In the genomic region with DNA sequence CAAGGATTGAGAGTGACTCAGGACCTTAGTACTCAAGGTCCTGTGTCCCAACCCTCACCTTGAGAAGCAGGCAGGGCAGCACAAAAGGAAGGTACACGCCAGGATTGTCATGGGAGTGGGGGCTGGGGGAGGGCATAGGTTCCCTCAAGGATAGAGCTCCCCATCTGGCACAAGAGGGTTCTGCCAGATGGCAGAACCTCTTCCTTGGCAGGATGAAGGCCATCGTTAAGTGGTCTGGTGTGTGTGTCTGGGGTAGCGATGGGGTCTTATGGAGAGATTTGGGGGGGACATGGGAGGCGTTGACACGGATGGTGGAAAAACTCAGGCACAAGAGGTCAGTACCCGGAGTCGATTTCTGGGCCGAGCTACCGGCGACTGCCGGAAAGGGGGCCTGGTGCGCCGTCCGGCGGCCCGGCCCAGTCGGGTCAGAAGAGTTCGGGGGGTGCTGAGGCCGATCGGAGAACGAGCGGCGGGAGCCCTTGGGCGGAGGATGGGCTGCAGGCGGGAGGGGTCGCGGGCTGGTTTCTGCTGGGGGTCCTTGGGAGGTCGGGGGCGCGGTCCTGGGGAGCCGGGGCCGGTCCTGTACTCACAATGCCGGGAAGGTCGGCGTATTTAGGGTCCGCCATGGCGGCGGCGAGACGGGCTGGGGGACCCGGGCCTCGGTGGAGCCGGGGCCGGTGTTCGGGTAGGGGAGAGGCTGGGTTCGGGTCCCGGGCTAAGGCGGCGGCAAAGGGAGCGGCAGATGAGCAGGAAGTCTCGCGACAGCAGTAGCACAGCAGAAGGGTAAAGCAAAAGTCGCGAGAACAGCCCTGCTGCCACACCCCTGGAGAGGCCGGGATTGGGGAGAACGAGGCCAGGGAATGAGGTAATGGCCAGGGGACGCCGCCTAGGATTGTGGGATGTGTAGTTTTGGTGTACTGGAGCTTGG, we compare ENCODE assay signal across 8 cellular contexts. TPM values are rescaled to one million over a fixed set of nuclear protein-coding genes. Genes with fewer than 3 reads are reported as not detected.
A peak's percentile ranks its signal among the peaks of the same experiment; 100 is the strongest.
DNase-seq lines count a peak whose midpoint lies in the region; ATAC-seq and TF ChIP-seq lines count a peak whose summit lies in the region.

Gene DCTN2, minus strand, starts transcription at position 755 of the 928 bp plus-strand sequence. Its CDS starts 129 bp downstream, at position 626.

- ATAC-seq in HG02610 (IDR thresholded peaks at IDR 0.05; ENCODE audit: unreplicated experiment) (peak; percentile 97), thoracic aorta (ENCODE audit: insufficient number of reproducible peaks, low FRiP score, low read depth) (peak; percentile 86)
- peak; percentile 98 to 99 for ATAC-seq in activated naive CD4-positive, alpha-beta T cell treated with anti-CD3 and anti-CD28 coated beads, Interleukin-2, amount 50 U/mL, for 72 hours

- H4K20me1 ChIP-seq in osteoblast (ENCODE audit: insufficient read depth, low read length): peaks cover 22% of the 10 kb centered on the region

- H2AFZ ChIP-seq in osteoblast (ENCODE audit: low read length): peak within 1 kb of the TSS; percentile 83

- H3K4me1 ChIP-seq in osteoblast (ENCODE audit: insufficient read depth, low read length) (peaks cover 20% of the 10 kb centered on the region), thoracic aorta (ENCODE audit: control insufficient read depth in 1 of 2, low read depth in 2 of 2) (peaks cover 9 to 29% of the 10 kb centered on the region in 2 donors)

- peaks cover 2% of the 10 kb centered on the region for H3K36me3 ChIP-seq in osteoblast (ENCODE audit: insufficient read depth, low read length)
- no peaks in the 10 kb centered on the region for H3K36me3 ChIP-seq in thoracic aorta

- H3K79me2 ChIP-seq in osteoblast (ENCODE audit: insufficient read depth, low read length): peaks cover 43% of the 10 kb centered on the region

- H3K27ac Mint-ChIP-seq in activated naive CD4-positive, alpha-beta T cell treated with anti-CD3 and anti-CD28 coated beads, Interleukin-2, amount 50 U/mL, for 72 hours: peak within 1 kb of the TSS; percentile 98 to 99

- H3K9me3 Mint-ChIP-seq in activated naive CD4-positive, alpha-beta T cell treated with anti-CD3 and anti-CD28 coated beads, Interleukin-2, amount 50 U/mL, for 72 hours: no peaks in the 10 kb centered on the region

- H3K9me3 ChIP-seq in osteoblast (ENCODE audit: low read depth, low read length) (no peaks in the 10 kb centered on the region), thoracic aorta (no peaks in the 10 kb centered on the region)

- H3K27ac ChIP-seq in osteoblast (ENCODE audit: low read depth, low read length) (peak within 1 kb of the TSS; percentile 69), thoracic aorta (peak within 1 kb of the TSS; percentile 71 to 80)

- peak within 1 kb of the TSS; percentile 97 for H3K4me2 ChIP-seq in osteoblast (ENCODE audit: insufficient read depth, low read length)

- DNase-seq in GM10266 (ENCODE audit: extremely low spot score) (peak; percentile 99), NCI-H1092 treated with DMSO at 0.1 percent for 48 hours (lab: John Stamatoyannopoulos, UW) (peak; percentile 97), SKM-1 (lab: John Stamatoyannopoulos, UW; ENCODE audit: unreplicated experiment) (peak; percentile 62), glomerular visceral epithelial cell (ENCODE audit: extremely low spot score) (peak; percentile 95), osteoblast (ENCODE audit: insufficient read length, low spot score, missing footprints) (peak; percentile 100), thoracic aorta (ENCODE audit: low spot score) (peak; percentile 94)
- peak; percentile 93 to 94 for DNase-seq in activated naive CD4-positive, alpha-beta T cell treated with anti-CD3 and anti-CD28 coated beads, Interleukin-2, amount 50 U/mL, for 72 hours (ENCODE audit: low spot score in 2 of 2)

- H3K36me3 Mint-ChIP-seq in activated naive CD4-positive, alpha-beta T cell treated with anti-CD3 and anti-CD28 coated beads, Interleukin-2, amount 50 U/mL, for 72 hours: peaks cover 11 to 17% of the 10 kb centered on the region in 2 donors

- peaks cover 31% of the 10 kb centered on the region for H3K27me3 ChIP-seq in osteoblast (ENCODE audit: insufficient read depth, low read length)
- no peaks in the 10 kb centered on the region for H3K27me3 ChIP-seq in thoracic aorta (replicated peaks; ENCODE audit: insufficient read depth)

- TF ChIP-seq CTCF in GM10266 (IDR thresholded peaks at IDR 0.05; ENCODE audit: control insufficient read depth, insufficient read depth, low read depth, missing control alignments) (peak; percentile 8), osteoblast (IDR thresholded peaks at IDR 0.05; ENCODE audit: extremely low read depth, low read depth, low read length) (peak; percentile 34), thoracic aorta (IDR thresholded peaks at IDR 0.05) (no peak)

- H3K4me3 ChIP-seq in osteoblast (ENCODE audit: insufficient read depth, low read length) (peak within 1 kb of the TSS; percentile 91), thoracic aorta (peak within 1 kb of the TSS; percentile 94)

RNA-seq across cellular contexts. Expression of gene DCTN2, which starts in this region (rescaled TPM):
- 100 to 1,000 TPM in 1 of 2 donors, 10 to 100 TPM in 1; 77.1 to 122 TPM for total RNA-seq in activated naive CD4-positive, alpha-beta T cell treated with anti-CD3 and anti-CD28 coated beads, Interleukin-2, amount 50 U/mL, for 72 hours
- total RNA-seq in osteoblast (123 and 129 TPM in 2 replicates), thoracic aorta (100 to 1,000 TPM; 101 to 153 TPM)

Comparison
In these comparisons a context has a peak if more than half of its experiments do, and no peak if none do; other contexts are left out.
1. Peak in every context shown above with its lines: DNase-seq, ATAC-seq, H3K4me3 ChIP-seq and H3K27ac ChIP-seq.